1 cellular context compared by ENCODE assay signal in the genomic region with DNA sequence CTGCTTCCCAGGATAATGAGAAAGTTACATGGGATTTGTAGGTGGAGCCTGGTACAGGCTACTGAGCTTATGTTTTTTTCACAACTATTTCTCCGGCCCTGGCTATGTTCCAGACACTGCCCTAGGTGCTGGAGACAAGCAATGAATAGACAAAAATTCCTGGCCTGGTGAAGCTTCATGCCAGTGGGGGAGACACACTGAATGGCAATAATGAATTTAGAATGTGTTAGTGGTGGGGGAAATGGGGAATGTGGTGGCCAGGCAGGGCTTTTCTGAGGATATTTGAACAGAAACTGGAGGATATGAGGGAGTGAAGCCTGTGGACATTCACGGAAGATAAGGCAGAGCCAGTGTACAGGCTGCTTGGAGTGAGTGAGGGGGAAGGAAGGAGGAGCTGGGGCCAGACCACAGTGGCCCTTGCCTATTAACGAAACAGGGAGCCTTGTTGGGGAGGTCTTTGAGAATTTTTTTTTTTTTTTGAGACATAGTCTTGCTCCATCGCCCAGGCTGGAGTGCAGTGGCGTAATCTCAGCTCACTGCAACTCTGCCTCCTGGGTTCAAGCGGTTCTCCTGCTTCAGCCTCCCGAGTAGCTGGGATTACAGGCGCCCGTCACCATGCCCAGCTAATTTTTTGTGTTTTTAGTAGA.
TF ChIP-seq lines count a peak whose summit lies in the region.

No MANE protein-coding gene starts in this region.

TF ChIP-seq in endothelial cell of umbilical vein, 7 proteins besides CTCF, POLR2A, EP300 and RAD21 (continued from another document):
- TF ChIP-seq JUN (IDR thresholded peaks at IDR 0.05; ENCODE audit: borderline replicate concordance, insufficient read depth, insufficient read length, low read depth), result no peak
- no peak for TF ChIP-seq POLR2AphosphoS5 (IDR thresholded peaks at IDR 0.05; ENCODE audit: insufficient read depth, low read depth, low read length)
- TF ChIP-seq, protein P1, sequence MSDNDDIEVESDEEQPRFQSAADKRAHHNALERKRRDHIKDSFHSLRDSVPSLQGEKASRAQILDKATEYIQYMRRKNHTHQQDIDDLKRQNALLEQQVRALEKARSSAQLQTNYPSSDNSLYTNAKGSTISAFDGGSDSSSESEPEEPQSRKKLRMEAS (IDR thresholded peaks at IDR 0.05; ENCODE audit: insufficient read depth, insufficient read length), result no peak
- TF ChIP-seq GATA2 (IDR thresholded peaks at IDR 0.05; ENCODE audit: insufficient read depth, insufficient read length, low read depth, low read length), result no peak
- no peak for TF ChIP-seq FOS (IDR thresholded peaks at IDR 0.05; ENCODE audit: borderline replicate concordance, insufficient read depth, low read length)
- TF ChIP-seq MYC (IDR thresholded peaks at IDR 0.05; ENCODE audit: low read depth, low read length), result no peak
